In the genomic region with DNA sequence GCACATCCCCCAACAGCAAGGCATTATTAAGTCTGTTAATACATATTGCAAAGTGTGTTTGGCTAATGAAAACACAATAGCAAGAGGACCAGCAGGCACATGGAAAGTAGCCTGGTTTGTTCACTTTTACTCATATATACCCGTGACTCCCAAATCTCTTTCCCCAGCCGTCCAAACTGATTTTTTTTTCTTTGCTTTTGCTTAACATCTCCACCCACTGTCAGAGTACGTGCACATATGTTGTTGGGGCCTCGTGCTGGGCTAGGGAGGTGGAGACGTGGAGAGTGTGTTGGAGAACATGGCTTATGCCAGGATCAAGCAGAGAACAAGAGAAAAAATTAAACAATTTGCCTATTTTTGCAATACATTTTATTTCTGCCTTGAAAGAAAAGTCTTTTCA, we compare ENCODE assay signal across 18 cellular contexts. TPM values are rescaled to one million over a fixed set of nuclear protein-coding genes. Genes with fewer than 3 reads are reported as not detected.
"Had no signal": no experiment of that assay in that cellular context is flagged by ENCODE, and none has a peak within 500 bp of the region (broad histone marks: within the 10 kb centered on the region; RNA-seq: fewer than 3 reads in every experiment).

No MANE protein-coding gene starts in this region.

- H3K27me3 ChIP-seq: vagina had no signal

- ATAC-seq: natural killer cell had no signal

- H3K36me3 Mint-ChIP-seq: activated naive CD8-positive, alpha-beta T cell; natural killer cell had no signal

- H3K36me3 ChIP-seq: brain microvascular endothelial cell, right atrium auricular region, tibial artery, vagina had no signal

- H3K4me3 ChIP-seq: right atrium auricular region, tibial artery, vagina had no signal

- DNase-seq: activated CD4-positive, alpha-beta memory T cell treated with anti-CD3 and anti-CD28 coated beads, Interleukin-2, amount 10 ng/mL, durations not matched to agents 7 days and 5 days; activated CD4-positive, alpha-beta T cell treated with anti-CD3 and anti-CD28 coated beads for 4 hours; activated gamma-delta T cell; activated T-cell treated with anti-CD3 and anti-CD28 coated beads, Interleukin-2, amount 50 U/mL, for 48 hours; foreskin melanocyte; natural killer cell; nucleus accumbens; stimulated activated CD4-positive, alpha-beta T cell treated with anti-CD3 and anti-CD28 coated beads, Interleukin-4, amount 100 ng/mL, for 24 hours; stimulated activated naive CD4-positive, alpha-beta T cell; tibial artery had no signal

- H3K9me3 Mint-ChIP-seq: activated CD4-positive, alpha-beta memory T cell treated with anti-CD3 and anti-CD28 coated beads, Interleukin-2, amount 10 ng/mL, durations not matched to agents 7 days and 5 days; central memory CD8-positive, alpha-beta T cell; dendritic cell treated with granulocyte-macrophage colony-stimulating factor and Interleukin-4, amounts not matched to agents 40 ng/mL and 50 ng/mL, for 4 days had no signal

- H3K27ac Mint-ChIP-seq: activated CD4-positive, alpha-beta memory T cell treated with anti-CD3 and anti-CD28 coated beads, Interleukin-2, amount 10 ng/mL, durations not matched to agents 7 days and 5 days; activated naive CD8-positive, alpha-beta T cell; dendritic cell treated with granulocyte-macrophage colony-stimulating factor and Interleukin-4, amounts not matched to agents 40 ng/mL and 50 ng/mL, for 4 days; natural killer cell; progenitor cell of endocrine pancreas had no signal

- H3K9me3 ChIP-seq: right atrium auricular region, tibial artery, vagina had no signal

- H3K27ac ChIP-seq: brain microvascular endothelial cell, epithelial cell of prostate, right atrium auricular region, tibial artery, vagina had no signal

- H3K4me3 Mint-ChIP-seq: activated CD4-positive, alpha-beta memory T cell treated with anti-CD3 and anti-CD28 coated beads, Interleukin-2, amount 10 ng/mL, durations not matched to agents 7 days and 5 days; activated naive CD8-positive, alpha-beta T cell; central memory CD8-positive, alpha-beta T cell; dendritic cell treated with granulocyte-macrophage colony-stimulating factor and Interleukin-4, amounts not matched to agents 40 ng/mL and 50 ng/mL, for 4 days; natural killer cell had no signal

RNA-seq across cellular contexts. Expression of gene MCTP1, which starts 4.2 kb away (rescaled TPM):
- total RNA-seq: activated CD4-positive, alpha-beta memory T cell treated with anti-CD3 and anti-CD28 coated beads, Interleukin-2, amount 10 ng/mL, durations not matched to agents 7 days and 5 days had no signal
